In the genomic region with DNA sequence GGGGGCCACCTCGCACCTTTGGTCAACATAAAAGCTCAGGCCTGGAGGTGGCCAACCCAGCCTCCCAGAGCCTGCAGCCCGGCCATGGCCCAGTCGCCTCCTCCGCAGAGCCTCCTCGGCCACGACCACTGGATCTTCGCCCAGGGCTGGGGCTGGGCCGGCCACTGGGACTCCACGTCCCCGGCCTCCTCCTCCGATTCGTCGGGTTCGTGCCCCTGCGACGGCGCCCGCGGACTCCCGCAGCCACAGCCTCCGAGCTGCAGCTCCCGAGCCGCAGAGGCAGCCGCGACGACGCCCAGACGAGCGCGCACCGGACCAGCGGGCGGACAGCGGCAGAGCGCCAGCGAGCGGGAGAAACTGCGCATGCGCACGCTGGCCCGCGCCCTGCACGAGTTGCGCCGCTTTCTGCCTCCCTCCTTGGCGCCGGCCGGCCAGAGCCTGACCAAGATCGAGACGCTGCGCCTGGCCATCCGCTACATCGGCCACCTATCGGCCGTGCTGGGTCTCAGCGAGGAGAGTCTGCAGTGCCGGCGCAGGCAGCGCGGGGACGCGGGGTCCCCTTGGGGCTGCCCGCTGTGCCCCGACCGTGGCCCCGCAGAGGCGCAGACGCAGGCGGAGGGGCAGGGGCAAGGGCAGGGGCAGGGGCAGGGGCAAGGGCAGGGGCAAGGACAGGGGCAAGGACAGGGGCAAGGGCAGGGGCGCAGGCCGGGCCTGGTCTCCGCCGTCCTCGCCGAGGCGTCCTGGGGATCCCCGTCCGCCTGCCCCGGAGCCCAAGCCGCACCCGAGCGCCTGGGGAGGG, we compare ENCODE assay signal across 7 cellular contexts. TPM values are rescaled to one million over a fixed set of nuclear protein-coding genes. Genes with fewer than 3 reads are reported as not detected.
DNase-seq lines count a peak whose midpoint lies in the region; ATAC-seq and TF ChIP-seq lines count a peak whose summit lies in the region.

A gene with protein sequence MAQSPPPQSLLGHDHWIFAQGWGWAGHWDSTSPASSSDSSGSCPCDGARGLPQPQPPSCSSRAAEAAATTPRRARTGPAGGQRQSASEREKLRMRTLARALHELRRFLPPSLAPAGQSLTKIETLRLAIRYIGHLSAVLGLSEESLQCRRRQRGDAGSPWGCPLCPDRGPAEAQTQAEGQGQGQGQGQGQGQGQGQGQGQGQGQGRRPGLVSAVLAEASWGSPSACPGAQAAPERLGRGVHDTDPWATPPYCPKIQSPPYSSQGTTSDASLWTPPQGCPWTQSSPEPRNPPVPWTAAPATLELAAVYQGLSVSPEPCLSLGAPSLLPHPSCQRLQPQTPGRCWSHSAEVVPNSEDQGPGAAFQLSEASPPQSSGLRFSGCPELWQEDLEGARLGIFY (plus strand): TSS at position 59 of the 799 bp plus-strand sequence. CDS start 26 bp downstream, at position 85.

- peaks cover 49% of the 10 kb centered on the region for H3K27me3 Mint-ChIP-seq in activated naive CD8-positive, alpha-beta T cell treated with anti-CD3 and anti-CD28 coated beads for 36 hours
- H3K27me3 Mint-ChIP-seq in type B pancreatic cell = peaks cover 2% of the 10 kb centered on the region

- H3K9me3 ChIP-seq in heart left ventricle = no peaks in the 10 kb centered on the region
- H3K9me3 ChIP-seq in parathyroid adenoma (ENCODE audit: control insufficient read depth, low read length) = no peaks in the 10 kb centered on the region

- H3K27me3 ChIP-seq in heart left ventricle = no peaks in the 10 kb centered on the region
- no peaks in the 10 kb centered on the region for H3K27me3 ChIP-seq in parathyroid adenoma (ENCODE audit: control insufficient read depth, insufficient read depth, low read length)

- TF ChIP-seq CTCF in heart left ventricle (IDR thresholded peaks at IDR 0.05) (peak; percentile 14 to 72 (median 50)), parathyroid adenoma (IDR thresholded peaks at IDR 0.05) (no peak), type B pancreatic cell (conservative IDR thresholded peaks at IDR 0.05) (peak; percentile 77)

- H3K9me3 Mint-ChIP-seq in activated naive CD8-positive, alpha-beta T cell treated with anti-CD3 and anti-CD28 coated beads for 36 hours = no peaks in the 10 kb centered on the region
- H3K9me3 Mint-ChIP-seq in type B pancreatic cell = no peaks in the 10 kb centered on the region

- H3K36me3 ChIP-seq in heart left ventricle (no peaks in the 10 kb centered on the region), parathyroid adenoma (ENCODE audit: control insufficient read depth, insufficient read depth, low read length) (no peaks in the 10 kb centered on the region)

- WGBS in heart left ventricle, 4 donors = 5 to 41% (median 6%) methylated on average over 16 to 82 of the region's 82 CpGs

- in situ Hi-C loops in SK-MEL-5 (cut with HindIII; ENCODE audit: low pct_unique_long_range_greater_than_20kb, low sequenced_read_pairs) = no loop called here

- H3K27ac ChIP-seq in heart left ventricle = peak within 1 kb of the TSS in 6 of 12 donors; percentile 9 to 61 (median 40)
- H3K27ac ChIP-seq in parathyroid adenoma = no peak within 1 kb of the TSS

- peak within 1 kb of the TSS; percentile 53 for H3K4me3 Mint-ChIP-seq in activated naive CD8-positive, alpha-beta T cell treated with anti-CD3 and anti-CD28 coated beads for 36 hours
- H3K4me3 Mint-ChIP-seq in type B pancreatic cell = peak within 1 kb of the TSS; percentile 69

- no peak within 1 kb of the TSS for H3K27ac Mint-ChIP-seq in activated naive CD8-positive, alpha-beta T cell treated with anti-CD3 and anti-CD28 coated beads for 36 hours
- H3K27ac Mint-ChIP-seq in type B pancreatic cell = no peak within 1 kb of the TSS

- no peak for TF ChIP-seq POLR2A in heart left ventricle (IDR thresholded peaks at IDR 0.05)

- ATAC-seq in GM18502 (IDR thresholded peaks at IDR 0.05; ENCODE audit: poor library complexity, unreplicated experiment) (peak; percentile 69), heart left ventricle (peak; percentile 87 to 96 (median 94))

- H3K4me3 ChIP-seq in heart left ventricle (peak within 1 kb of the TSS in 11 of 12 donors; percentile 36 to 61 (median 52)), parathyroid adenoma (ENCODE audit: low read depth, low read length) (peak within 1 kb of the TSS; percentile 9)

- DNase-seq in HT-29 (ENCODE audit: low spot score) = peak; percentile 85
- DNase-seq in SK-MEL-5 (ENCODE audit: low read depth, low spot score) = peak; percentile 70
- peak; percentile 60 for DNase-seq in activated naive CD8-positive, alpha-beta T cell treated with anti-CD3 and anti-CD28 coated beads for 36 hours
- DNase-seq in heart left ventricle = peak; percentile 88 to 93 (median 89)
- DNase-seq in type B pancreatic cell (ENCODE audit: extremely low spot score, unreplicated experiment) = peak; percentile 89

- no peaks in the 10 kb centered on the region for H3K79me2 ChIP-seq in parathyroid adenoma

- H3K4me1 Mint-ChIP-seq in activated naive CD8-positive, alpha-beta T cell treated with anti-CD3 and anti-CD28 coated beads for 36 hours = no peaks in the 10 kb centered on the region
- H3K4me1 Mint-ChIP-seq in type B pancreatic cell (ENCODE audit: unreplicated experiment) = no peaks in the 10 kb centered on the region

- intact Hi-C loops in heart left ventricle (cut with DNase I) = loop anchor here in 2 of 10 donors (10.0 kb wide), 1 partner anchor 48 kb away; no protein-coding TSS in a partner anchor

- H3K36me3 Mint-ChIP-seq in activated naive CD8-positive, alpha-beta T cell treated with anti-CD3 and anti-CD28 coated beads for 36 hours = no peaks in the 10 kb centered on the region
- H3K36me3 Mint-ChIP-seq in type B pancreatic cell = no peaks in the 10 kb centered on the region

- peaks cover 0 to 32% (median 10%) of the 10 kb centered on the region in 12 donors for H3K4me1 ChIP-seq in heart left ventricle
- H3K4me1 ChIP-seq in parathyroid adenoma = no peaks in the 10 kb centered on the region

- H2AFZ ChIP-seq in parathyroid adenoma = peak within 1 kb of the TSS; percentile 80

- no peak within 1 kb of the TSS for H3K9ac ChIP-seq in parathyroid adenoma

- peak within 1 kb of the TSS; percentile 78 for H3K4me2 ChIP-seq in parathyroid adenoma (ENCODE audit: low read length)

RNA-seq across cellular contexts. Expression of the gene that starts here (rescaled TPM):
- 0.15 TPM in 1 of 2 replicates, not detected in the other for total RNA-seq in HT-29 (2014; rRNA removed; shearing (Covaris generic))
- 0.13 and 0.27 TPM in 2 replicates for total RNA-seq in SK-MEL-5 (2014; rRNA removed; shearing (Covaris generic))
- 0.10 and 0.35 TPM in 2 replicates for polyA plus RNA-seq in SK-MEL-5 (2015; cell fraction: cytosol; rRNA removed)
- polyA plus RNA-seq in SK-MEL-5 (2015; cell fraction: nucleus; rRNA removed) = not detected in 2 replicates
- not detected for total RNA-seq in activated naive CD8-positive, alpha-beta T cell treated with anti-CD3 and anti-CD28 coated beads for 36 hours
- under 1 TPM in 3 of 9 donors, not detected in 6; 0.16 to 0.64 (median 0.52) TPM for total RNA-seq in heart left ventricle
- polyA plus RNA-seq in heart left ventricle = under 1 TPM in 1 of 2 donors, not detected in 1; 0.65 TPM
- total RNA-seq in type B pancreatic cell (ENCODE audit: low replicate concordance) = not detected in 2 replicates

Comparison
In these comparisons a context has a peak if more than half of its experiments do, and no peak if none do; other contexts are left out.
1. Peak in DNase-seq in HT-29; RNA of the gene not detected or under 1 TPM.
2. Peak in DNase-seq in SK-MEL-5; RNA of the gene not detected or under 1 TPM.
3. Peak in DNase-seq in activated naive CD8-positive, alpha-beta T cell treated with anti-CD3 and anti-CD28 coated beads for 36 hours; RNA of the gene not detected or under 1 TPM.
4. Peak in DNase-seq, ATAC-seq and H3K4me3 ChIP-seq in heart left ventricle; RNA of the gene not detected or under 1 TPM.
5. Peak in DNase-seq in type B pancreatic cell; RNA of the gene not detected or under 1 TPM.